ENCODE assay signal across 8 cellular contexts in the genomic region with DNA sequence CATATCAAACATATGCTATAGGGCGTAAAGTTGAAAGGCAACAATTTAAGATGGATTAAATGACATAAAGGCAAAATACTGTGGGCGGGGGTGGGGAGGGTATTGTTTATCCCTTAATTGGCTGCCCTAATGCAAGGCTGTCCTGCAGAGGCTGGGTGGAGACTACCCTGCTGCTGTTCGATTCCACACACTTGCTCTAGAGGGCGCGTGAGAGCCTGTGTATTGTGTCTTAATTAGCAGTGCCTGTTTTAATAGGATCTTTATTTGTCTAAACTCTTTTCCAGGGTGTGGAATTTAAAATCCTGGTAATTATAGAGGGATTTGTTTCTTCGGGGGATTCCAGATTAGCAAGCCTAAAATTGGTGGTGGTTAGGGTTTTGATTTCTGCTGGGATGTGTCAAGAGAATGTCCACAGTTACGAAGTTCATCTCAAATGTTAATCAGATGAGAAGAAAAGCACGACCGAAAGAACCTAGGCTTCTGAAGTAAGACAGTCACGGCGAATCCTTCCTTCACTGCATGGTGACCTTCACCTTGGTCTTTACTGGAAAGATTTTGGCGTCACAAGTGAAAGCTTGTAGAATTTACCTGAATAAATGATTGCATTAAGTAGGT.
A peak's percentile ranks its signal among the peaks of the same experiment; 100 is the strongest.
DNase-seq lines count a peak whose midpoint lies in the region; ATAC-seq, FAIRE-seq and TF ChIP-seq lines count a peak whose summit lies in the region.

No MANE protein-coding gene starts in this region.

- intact Hi-C loops in adrenal gland (cut with DNase I) (no loop called here), kidney (cut with DNase I) (no loop called here)

- DNase-seq in D721Med (ENCODE audit: insufficient read length, low spot score): peak; percentile 42
- peak; percentile 78 for DNase-seq in HEK293T (ENCODE audit: extremely low spot score)
- peak in 1 of 3 donors; percentile 75 for DNase-seq in Peyer's patch
- peak in 4 of 7 donors; percentile 33 to 57 (median 48) for DNase-seq in adrenal gland
- DNase-seq in kidney: no peak
- peak; percentile 6 for DNase-seq in stimulated activated CD8-positive, alpha-beta memory T cell treated with anti-CD3 and anti-CD28 coated beads, Interleukin-7, amount 100 ng/mL, for 24 hours (ENCODE audit: low read depth)

- H3K4me3 ChIP-seq in Peyer's patch: no peak overlapping the region
- no peak overlapping the region for H3K4me3 ChIP-seq in adrenal gland
- no peak overlapping the region for H3K4me3 ChIP-seq in kidney (ENCODE audit: low read length in 2 of 2)

- H3K4me1 ChIP-seq in Peyer's patch (peaks cover 0 to 7% (median 0%) of the 10 kb centered on the region in 4 donors), adrenal gland (replicated peaks in 1 of 2) (peaks cover 15 to 49% of the 10 kb centered on the region in 2 donors), kidney (ENCODE audit: control insufficient read depth in 1 of 2, insufficient read depth in 1 of 2, low read depth in 1 of 2, low read length in 2 of 2) (peaks cover 0 to 11% of the 10 kb centered on the region in 2 donors)

- no peaks in the 10 kb centered on the region for H3K36me3 ChIP-seq in Peyer's patch
- H3K36me3 ChIP-seq in adrenal gland (replicated peaks in 1 of 2): peaks cover 0 to 46% of the 10 kb centered on the region in 2 donors
- no peaks in the 10 kb centered on the region for H3K36me3 ChIP-seq in kidney (ENCODE audit: control insufficient read depth in 1 of 2, insufficient read depth in 2 of 2, low read length in 2 of 2)

- POLR2A ChIA-PET in HEK293T (lab: Yijun Ruan, JAX): no interaction called here

- CTCF ChIA-PET in HEK293T (lab: Yijun Ruan, JAX): interaction anchor here (1.2 kb wide), 1 partner anchor 238 kb away, joined by 4 read pairs; no protein-coding TSS in a partner anchor

- no peak for ATAC-seq in GM18868 (IDR thresholded peaks at IDR 0.05; ENCODE audit: unreplicated experiment)
- ATAC-seq in GM21529 (IDR thresholded peaks at IDR 0.05; ENCODE audit: unreplicated experiment): no peak

- H3K9me3 ChIP-seq in Peyer's patch (no peaks in the 10 kb centered on the region), adrenal gland (replicated peaks in 1 of 3) (no peaks in the 10 kb centered on the region), kidney (ENCODE audit: control insufficient read depth in 1 of 2, low read length in 2 of 2) (no peaks in the 10 kb centered on the region)

- no peak overlapping the region for H3K9ac ChIP-seq in kidney (ENCODE audit: low read length in 2 of 2)

- TF ChIP-seq CTCF in D721Med (IDR thresholded peaks at IDR 0.05; ENCODE audit: insufficient read depth, missing control alignments) (peak; percentile 96), Peyer's patch (IDR thresholded peaks at IDR 0.05) (peak in 4 of 6 experiments; percentile 52 to 71 (median 63)), adrenal gland (IDR thresholded peaks at IDR 0.05) (peak; percentile 36 to 59 (median 46)), kidney (IDR thresholded peaks at IDR 0.05; ENCODE audit: borderline replicate concordance, extremely low read depth, insufficient read depth) (peak; percentile 51)

- 48 to 58% (median 54%) methylated on average over 12 of the region's 12 CpGs for WGBS in adrenal gland, 4 donors

- H3K27ac ChIP-seq in Peyer's patch (no peak overlapping the region), adrenal gland (peak overlapping the region in 2 of 5 donors; percentile 16 to 42), kidney (ENCODE audit: low read depth in 2 of 2, low read length in 2 of 2) (no peak overlapping the region)

- H3K27me3 ChIP-seq in Peyer's patch (no peaks in the 10 kb centered on the region), adrenal gland (no peaks in the 10 kb centered on the region)

- TF ChIP-seq POLR2A in Peyer's patch (IDR thresholded peaks at IDR 0.05) (no peak), adrenal gland (IDR thresholded peaks at IDR 0.05) (no peak)

- FAIRE-seq in D721Med (lab: Jason Lieb, UNC) (peak; percentile 35), kidney (lab: Jason Lieb, UNC) (no peak)

TF ChIP-seq in HEK293T, 16 proteins besides CTCF, POLR2A, EP300 and RAD21:
- TF ChIP-seq FOXK2 (IDR thresholded peaks at IDR 0.05): no peak
- TF ChIP-seq, protein P1, sequence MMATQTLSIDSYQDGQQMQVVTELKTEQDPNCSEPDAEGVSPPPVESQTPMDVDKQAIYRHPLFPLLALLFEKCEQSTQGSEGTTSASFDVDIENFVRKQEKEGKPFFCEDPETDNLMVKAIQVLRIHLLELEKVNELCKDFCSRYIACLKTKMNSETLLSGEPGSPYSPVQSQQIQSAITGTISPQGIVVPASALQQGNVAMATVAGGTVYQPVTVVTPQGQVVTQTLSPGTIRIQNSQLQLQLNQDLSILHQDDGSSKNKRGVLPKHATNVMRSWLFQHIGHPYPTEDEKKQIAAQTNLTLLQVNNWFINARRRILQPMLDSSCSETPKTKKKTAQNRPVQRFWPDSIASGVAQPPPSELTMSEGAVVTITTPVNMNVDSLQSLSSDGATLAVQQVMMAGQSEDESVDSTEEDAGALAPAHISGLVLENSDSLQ (IDR thresholded peaks at IDR 0.05): 0 out of 2 replicates have a peak, but pooled peaks have one; percentile 25

Comparison
In these comparisons a context has a peak if more than half of its experiments do, and no peak if none do; other contexts are left out.
1. CTCF ChIP-seq: peak in every context shown above with its lines; median percentile 96 in D721Med; 63 in Peyer's patch; 51 in kidney; 46 in adrenal gland.